Comparison of ENCODE assay signal across 27 cellular contexts in genomic region chr1:5226390-5226704, GRCh38.
"Had no signal": no experiment of that assay in that cellular context is flagged by ENCODE, and none has a peak within 500 bp of the region (broad histone marks: within the 10 kb centered on the region; RNA-seq: fewer than 3 reads in every experiment).

No MANE protein-coding gene starts in this region.

- H3K9me3 ChIP-seq: ascending aorta, breast epithelium, colonic mucosa, gastroesophageal sphincter had no signal

- H3K27me3 ChIP-seq: ascending aorta, colonic mucosa had no signal

- H3K36me3 Mint-ChIP-seq: activated naive CD4-positive, alpha-beta T cell treated with anti-CD3 and anti-CD28 coated beads, Interleukin-2, amount 10 ng/mL, durations not matched to agents 7 days and 5 days; activated naive CD8-positive, alpha-beta T cell treated with anti-CD3 and anti-CD28 coated beads, Interleukin-2, amount 10 ng/mL, durations not matched to agents 7 days and 5 days; brain had no signal

- H3K27ac Mint-ChIP-seq: activated CD4-positive, alpha-beta memory T cell treated with anti-CD3 and anti-CD28 coated beads, Interleukin-2, amount 10 ng/mL, durations not matched to agents 7 days and 5 days; activated CD4-positive, alpha-beta T cell treated with anti-CD3 and anti-CD28 coated beads, Interleukin-2, amount 10 ng/mL, durations not matched to agents 7 days and 5 days; activated naive CD4-positive, alpha-beta T cell treated with anti-CD3 and anti-CD28 coated beads, Interleukin-2, amount 10 ng/mL, durations not matched to agents 7 days and 5 days; activated naive CD4-positive, alpha-beta T cell treated with anti-CD3 and anti-CD28 coated beads, Interleukin-2, amount 50 U/mL, for 72 hours; activated naive CD8-positive, alpha-beta T cell treated with anti-CD3 and anti-CD28 coated beads, Interleukin-2, amount 10 ng/mL, durations not matched to agents 7 days and 5 days; activated T-cell treated with anti-CD3 and anti-CD28 coated beads, Interleukin-2, amount 50 U/mL, for 24 hours; activated T-cell treated with anti-CD3 and anti-CD28 coated beads, Interleukin-2, amount 50 U/mL, for 72 hours; brain; WTC11 had no signal

- H3K9me3 Mint-ChIP-seq: activated CD4-positive, alpha-beta memory T cell treated with anti-CD3 and anti-CD28 coated beads, Interleukin-2, amount 10 ng/mL, durations not matched to agents 7 days and 5 days; activated CD4-positive, alpha-beta T cell treated with anti-CD3 and anti-CD28 coated beads, Interleukin-2, amount 10 ng/mL, durations not matched to agents 7 days and 5 days; activated naive CD4-positive, alpha-beta T cell treated with anti-CD3 and anti-CD28 coated beads, Interleukin-2, amount 10 ng/mL, durations not matched to agents 7 days and 5 days; activated naive CD4-positive, alpha-beta T cell treated with anti-CD3 and anti-CD28 coated beads, Interleukin-2, amount 50 U/mL, for 72 hours; activated T-cell treated with anti-CD3 and anti-CD28 coated beads, Interleukin-2, amount 50 U/mL, for 24 hours; activated T-cell treated with anti-CD3 and anti-CD28 coated beads, Interleukin-2, amount 50 U/mL, for 72 hours had no signal

- H3K27me3 Mint-ChIP-seq: activated CD4-positive, alpha-beta T cell treated with anti-CD3 and anti-CD28 coated beads, Interleukin-2, amount 10 ng/mL, durations not matched to agents 7 days and 5 days had no signal

- ATAC-seq: activated naive CD4-positive, alpha-beta T cell treated with anti-CD3 and anti-CD28 coated beads, Interleukin-2, amount 50 U/mL, for 72 hours; activated T-cell treated with anti-CD3 and anti-CD28 coated beads, Interleukin-2, amount 50 U/mL, for 72 hours; esophagus mucosa; gastroesophageal sphincter; WTC11 had no signal

- H3K36me3 ChIP-seq: ascending aorta, breast epithelium, cardiac muscle cell, colonic mucosa, gastroesophageal sphincter had no signal

- H3K4me1 Mint-ChIP-seq: activated CD4-positive, alpha-beta memory T cell treated with anti-CD3 and anti-CD28 coated beads, Interleukin-2, amount 10 ng/mL, durations not matched to agents 7 days and 5 days; activated CD4-positive, alpha-beta T cell treated with anti-CD3 and anti-CD28 coated beads, Interleukin-2, amount 10 ng/mL, durations not matched to agents 7 days and 5 days; activated naive CD4-positive, alpha-beta T cell treated with anti-CD3 and anti-CD28 coated beads, Interleukin-2, amount 10 ng/mL, durations not matched to agents 7 days and 5 days; activated naive CD8-positive, alpha-beta T cell treated with anti-CD3 and anti-CD28 coated beads, Interleukin-2, amount 10 ng/mL, durations not matched to agents 7 days and 5 days; WTC11 had no signal

- H3K4me3 Mint-ChIP-seq: activated CD4-positive, alpha-beta memory T cell treated with anti-CD3 and anti-CD28 coated beads, Interleukin-2, amount 10 ng/mL, durations not matched to agents 7 days and 5 days; activated CD4-positive, alpha-beta T cell treated with anti-CD3 and anti-CD28 coated beads, Interleukin-2, amount 10 ng/mL, durations not matched to agents 7 days and 5 days; activated naive CD4-positive, alpha-beta T cell treated with anti-CD3 and anti-CD28 coated beads, Interleukin-2, amount 10 ng/mL, durations not matched to agents 7 days and 5 days; activated naive CD8-positive, alpha-beta T cell treated with anti-CD3 and anti-CD28 coated beads, Interleukin-2, amount 10 ng/mL, durations not matched to agents 7 days and 5 days; activated T-cell treated with anti-CD3 and anti-CD28 coated beads, Interleukin-2, amount 50 U/mL, for 24 hours; activated T-cell treated with anti-CD3 and anti-CD28 coated beads, Interleukin-2, amount 50 U/mL, for 72 hours; brain; WTC11 had no signal

- H3K27ac ChIP-seq: ascending aorta, breast epithelium, cardiac muscle cell, colonic mucosa, gastroesophageal sphincter had no signal

- H3K4me3 ChIP-seq: ascending aorta, breast epithelium, cardiac muscle cell, colonic mucosa, gastroesophageal sphincter had no signal

- DNase-seq: activated CD4-positive, alpha-beta memory T cell treated with anti-CD3 and anti-CD28 coated beads, Interleukin-2, amount 10 ng/mL, durations not matched to agents 7 days and 5 days; activated CD4-positive, alpha-beta T cell treated with anti-CD3 and anti-CD28 coated beads for 1 hour; activated CD4-positive, alpha-beta T cell treated with anti-CD3 and anti-CD28 coated beads for 4 hours; activated CD4-positive, alpha-beta T cell treated with anti-CD3 and anti-CD28 coated beads, Interleukin-2, amount 10 ng/mL, durations not matched to agents 7 days and 5 days; activated CD4-positive, alpha-beta T cell treated with anti-CD3 and anti-CD28 coated beads, Interleukin-2, amount 50 U/mL, for 4 hours; activated CD8-positive, alpha-beta memory T cell treated with anti-CD3 and anti-CD28 coated beads, Interleukin-2, amount 50 U/mL, for 48 hours; activated gamma-delta T cell; activated naive CD4-positive, alpha-beta T cell; activated naive CD4-positive, alpha-beta T cell treated with anti-CD3 and anti-CD28 coated beads, Interleukin-2, amount 10 ng/mL, durations not matched to agents 7 days and 5 days; activated naive CD8-positive, alpha-beta T cell treated with anti-CD3 and anti-CD28 coated beads, Interleukin-2, amount 10 ng/mL, durations not matched to agents 7 days and 5 days; activated T-cell treated with anti-CD3 and anti-CD28 coated beads for 4 hours; activated T-cell treated with anti-CD3 and anti-CD28 coated beads, Interleukin-2, amount 50 U/mL, for 24 hours; activated T-cell treated with anti-CD3 and anti-CD28 coated beads, Interleukin-2, amount 50 U/mL, for 72 hours; central memory CD4-positive, alpha-beta T cell; cerebellar nuclear complex; colonic mucosa; effector CD8-positive, alpha-beta T cell; foreskin melanocyte; T-helper 2 cell had no signal

- H3K4me1 ChIP-seq: ascending aorta, breast epithelium, colonic mucosa, gastroesophageal sphincter had no signal
